17 cellular contexts compared by ENCODE assay signal in genomic region chr13:27263438-27263837, GRCh38. TPM values are rescaled to one million over a fixed set of nuclear protein-coding genes. Genes with fewer than 3 reads are reported as not detected.
DNase-seq lines count a peak whose midpoint lies in the region; ATAC-seq and TF ChIP-seq lines count a peak whose summit lies in the region.
"Had no signal": no experiment of that assay in that cellular context is flagged by ENCODE, and none has a peak within 500 bp of the region (broad histone marks: within the 10 kb centered on the region; RNA-seq: fewer than 3 reads in every experiment).

No MANE protein-coding gene starts in this region.

- H3K4me3 ChIP-seq in heart left ventricle, result no peak overlapping the region
- H3K4me3 ChIP-seq in muscle layer of colon (ENCODE audit: low read depth in 1 of 2, low read length in 2 of 2), result no peak overlapping the region
- H3K4me3 ChIP-seq: right atrium auricular region had no signal

- peaks cover 0 to 47% (median 16%) of the 10 kb centered on the region in 12 donors for H3K4me1 ChIP-seq in heart left ventricle
- H3K4me1 ChIP-seq in muscle layer of colon (ENCODE audit: insufficient read depth, low read length), result peaks cover 37% of the 10 kb centered on the region

- no peak for ATAC-seq in heart left ventricle
- ATAC-seq in left ventricle myocardium superior, result no peak
- no peak for ATAC-seq in T-cell (replicated peaks in 1 of 4)
- ATAC-seq in HG02885 (IDR thresholded peaks at IDR 0.05; ENCODE audit: poor library complexity, unreplicated experiment), result no peak
- ATAC-seq: activated CD4-positive, CD25-positive, alpha-beta regulatory T cell treated with anti-CD3 and anti-CD28 coated beads, Interleukin-2, amount 50 U/mL, for 24 hours had no signal

- CTCF ChIA-PET in T-cell (lab: Charles Lee), result interaction anchor here in 1 of 2 donors (0.6 to 0.7 kb wide), 2 partner anchors 10 to 80 kb away, joined by 4 to 5 read pairs; no protein-coding TSS in a partner anchor

- H3K4me1 Mint-ChIP-seq in T-cell, result peaks cover 63 to 65% (median 64%) of the 10 kb centered on the region in 3 donors

- intact Hi-C loops in heart left ventricle (cut with DNase I) (loop anchor here in 3 of 10 donors (10.0 kb wide), 3 partner anchors 161 to 289 kb away; partner anchors contain the start of gene GTF3A (in 1 of the 3)), left ventricle myocardium superior (cut with micrococcal nuclease) (no loop called here)

- peak overlapping the region in 8 of 12 donors; percentile 31 to 63 (median 42) for H3K27ac ChIP-seq in heart left ventricle
- peak overlapping the region; percentile 51 for H3K27ac ChIP-seq in muscle layer of colon (ENCODE audit: low read depth, low read length)

- TF ChIP-seq CTCF in heart left ventricle (IDR thresholded peaks at IDR 0.05), result no peak

- H3K9me3 ChIP-seq in heart left ventricle, result no peaks in the 10 kb centered on the region
- no peaks in the 10 kb centered on the region for H3K9me3 ChIP-seq in muscle layer of colon (ENCODE audit: low read length)
- H3K9me3 ChIP-seq: right atrium auricular region had no signal

- no peaks in the 10 kb centered on the region for H3K27me3 Mint-ChIP-seq in T-cell
- H3K27me3 Mint-ChIP-seq: CD8-positive, alpha-beta memory T cell; type B pancreatic cell had no signal

- no peak overlapping the region for H3K9ac ChIP-seq in muscle layer of colon (ENCODE audit: low read length)

- no peak overlapping the region for H3K4me3 Mint-ChIP-seq in T-cell

- no peak for TF ChIP-seq POLR2A in heart left ventricle (IDR thresholded peaks at IDR 0.05)

- POLR2A ChIA-PET in T-cell (lab: Charles Lee), result interaction anchor here (0.6 to 0.7 kb wide), 4 partner anchors 40 to 968 kb away, joined by 3 to 10 read pairs (median 4); no protein-coding TSS in a partner anchor

- H3K36me3 ChIP-seq in heart left ventricle (peaks cover 0 to 40% (median 18%) of the 10 kb centered on the region in 9 donors), muscle layer of colon (ENCODE audit: insufficient read depth, low read length) (peaks cover 5% of the 10 kb centered on the region)

- 47 to 62% (median 58%) methylated on average over 2 of the region's 2 CpGs for WGBS in heart left ventricle, 4 donors

- DNase-seq in heart left ventricle (no peak), left ventricle myocardium superior (no peak), T-cell (no peak), NCI-H748 treated with DMSO at 0.1 percent for 48 hours (lab: John Stamatoyannopoulos, UW) (no peak), DMS153 treated with DMSO at 0.1 percent for 48 hours (lab: John Stamatoyannopoulos, UW; ENCODE audit: unreplicated experiment) (no peak)
- DNase-seq in activated CD4-positive, alpha-beta T cell treated with anti-CD3 and anti-CD28 coated beads, Interleukin-2, amount 50 U/mL, for 1 hour, result no peak
- DNase-seq: activated effector memory CD4-positive, alpha-beta T cell treated with Interleukin-2 at 50 U/mL for 16 hours; amniotic stem cell; CD8-positive, alpha-beta memory T cell; SIG-M5; stimulated activated naive CD4-positive, alpha-beta T cell; T-helper 9 cell had no signal

- H3K9me3 Mint-ChIP-seq in T-cell, result no peaks in the 10 kb centered on the region
- H3K9me3 Mint-ChIP-seq: CD8-positive, alpha-beta memory T cell; type B pancreatic cell had no signal

- H3K27ac Mint-ChIP-seq in T-cell, result peak overlapping the region; percentile 25 to 66

- H3K36me3 Mint-ChIP-seq in T-cell, result peaks cover 23% of the 10 kb centered on the region

- no peaks in the 10 kb centered on the region for H3K27me3 ChIP-seq in heart left ventricle
- no peaks in the 10 kb centered on the region for H3K27me3 ChIP-seq in muscle layer of colon (ENCODE audit: control insufficient read depth in 1 of 2, insufficient read depth in 2 of 2, low read length in 2 of 2)
- H3K27me3 ChIP-seq: right atrium auricular region had no signal

RNA-seq across cellular contexts. Expression of gene RASL11A, which starts 7.2 kb away (rescaled TPM):
- 10 to 100 TPM in 3 of 9 donors, 1 to 10 TPM in 6; 2.9 to 13.7 (median 5.4) TPM for total RNA-seq in heart left ventricle
- 1 to 10 TPM; 3.5 to 7.9 TPM for polyA plus RNA-seq in heart left ventricle
- total RNA-seq in left ventricle myocardium superior, result 7.9 TPM
- total RNA-seq in T-cell, result 1 to 10 TPM in 4 of 5 donors, under 1 TPM in 1; 0.96 to 5.4 (median 2.1) TPM

RNA-seq across cellular contexts. Expression of gene RPL21, which starts 12.1 kb away (rescaled TPM):
- total RNA-seq in heart left ventricle, result 100 to 1,000 TPM; 292 to 825 (median 609) TPM
- 1,000 to 10,000 TPM in 1 of 2 donors, 100 to 1,000 TPM in 1; 459 to 1,593 TPM for polyA plus RNA-seq in heart left ventricle
- total RNA-seq in left ventricle myocardium superior, result 663 TPM
- total RNA-seq in T-cell, result 1,000 to 10,000 TPM; 1,968 to 2,258 (median 2,221) TPM
